10 cellular contexts compared by ENCODE assay signal in the genomic region with DNA sequence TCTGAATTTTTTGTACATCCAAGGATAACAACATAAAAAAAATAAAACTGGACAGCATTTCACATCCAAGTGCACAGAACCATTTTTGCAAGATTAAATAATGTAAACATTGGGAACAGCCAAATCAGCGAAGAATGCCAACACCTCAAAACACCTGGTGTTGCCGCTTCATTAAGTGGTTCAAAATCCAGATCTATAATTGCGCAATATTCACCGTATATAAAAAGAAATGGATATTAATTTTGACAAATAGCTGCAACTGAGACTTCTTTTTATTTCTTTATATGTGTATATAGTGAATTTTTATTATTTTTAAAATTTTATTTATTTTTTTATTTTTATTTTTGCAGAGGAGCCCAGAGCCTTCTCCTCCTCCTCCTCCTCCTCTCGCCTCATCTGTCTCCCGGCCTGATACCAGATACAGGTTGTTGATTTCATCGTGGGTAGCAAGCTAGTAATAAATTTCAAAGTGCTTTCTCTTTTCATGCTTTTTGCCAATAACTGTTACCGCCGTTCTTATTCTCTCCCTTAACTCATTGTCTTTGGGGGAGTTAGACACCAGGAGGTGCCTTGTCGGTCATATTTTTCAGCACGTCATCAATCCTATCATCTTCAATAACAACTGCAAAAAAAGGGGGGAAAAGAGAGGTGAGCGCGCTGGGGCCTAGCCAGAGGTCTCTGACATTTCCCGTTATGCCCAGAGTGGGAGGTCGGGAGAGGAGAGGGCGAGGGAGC. TPM values are rescaled to one million over a fixed set of nuclear protein-coding genes. Genes with fewer than 3 reads are reported as not detected.
DNase-seq lines count a peak whose midpoint lies in the region; ATAC-seq and TF ChIP-seq lines count a peak whose summit lies in the region.
"Had no signal": no experiment of that assay in that cellular context is flagged by ENCODE, and none has a peak within 500 bp of the region (broad histone marks: within the 10 kb centered on the region; RNA-seq: fewer than 3 reads in every experiment).

No MANE protein-coding gene starts in this region.

- peak overlapping the region; percentile 85 to 90 for H3K27ac ChIP-seq in prostate gland
- H3K27ac ChIP-seq: WERI-Rb-1 had no signal

- intact Hi-C loops in activated T-helper 1 cell treated with anti-CD3 and anti-CD28 coated beads, Interleukin-12 subunit alpha, Interleukin-12 subunit beta, Interleukin-2, Interleukin-4 antibody, amounts not matched to agents 30 ng/mL and 10 ng/mL and 1 ng/mL, durations not matched to agents 14 hours and 24 hours and 36 hours (cut with micrococcal nuclease), result loop anchor here (10.0 kb wide), 1 partner anchor 1848 kb away; a partner anchor contains a TSS
- intact Hi-C loops in prostate gland (cut with DNase I) (loop anchor here (5.0 kb wide), 1 partner anchor 121 kb away; no protein-coding TSS in a partner anchor), left colon (cut with DNase I, micrococcal nuclease) (no loop called here)

- no peak for TF ChIP-seq CTCF in glutamatergic neuron (IDR thresholded peaks at IDR 0.05; ENCODE audit: partially characterized antibody, unreplicated experiment)
- TF ChIP-seq CTCF in prostate gland (IDR thresholded peaks at IDR 0.05), result no peak

- H3K36me3 Mint-ChIP-seq in activated T-helper 1 cell treated with anti-CD3 and anti-CD28 coated beads, Interleukin-12 subunit alpha, Interleukin-12 subunit beta, Interleukin-2, Interleukin-4 antibody, amounts not matched to agents 30 ng/mL and 10 ng/mL and 1 ng/mL, durations not matched to agents 14 hours and 24 hours and 36 hours (ENCODE audit: low read depth), result peaks cover 2% of the 10 kb centered on the region
- H3K36me3 Mint-ChIP-seq in glutamatergic neuron (ENCODE audit: unreplicated experiment), result no peaks in the 10 kb centered on the region

- peak overlapping the region; percentile 47 for H3K4me3 Mint-ChIP-seq in activated T-helper 1 cell treated with anti-CD3 and anti-CD28 coated beads, Interleukin-12 subunit alpha, Interleukin-12 subunit beta, Interleukin-2, Interleukin-4 antibody, amounts not matched to agents 30 ng/mL and 10 ng/mL and 1 ng/mL, durations not matched to agents 14 hours and 24 hours and 36 hours
- peak overlapping the region; percentile 96 for H3K4me3 Mint-ChIP-seq in glutamatergic neuron (ENCODE audit: unreplicated experiment)

- H3K27me3 ChIP-seq in H7 (ENCODE audit: control insufficient read depth, insufficient read depth, low read length), result peaks cover 72% of the 10 kb centered on the region
- H3K27me3 ChIP-seq in prostate gland (replicated peaks; ENCODE audit: insufficient read depth), result no peaks in the 10 kb centered on the region

- no peaks in the 10 kb centered on the region for H3K4me1 Mint-ChIP-seq in activated T-helper 1 cell treated with anti-CD3 and anti-CD28 coated beads, Interleukin-12 subunit alpha, Interleukin-12 subunit beta, Interleukin-2, Interleukin-4 antibody, amounts not matched to agents 30 ng/mL and 10 ng/mL and 1 ng/mL, durations not matched to agents 14 hours and 24 hours and 36 hours (ENCODE audit: low read depth)
- peaks cover 37% of the 10 kb centered on the region for H3K4me1 Mint-ChIP-seq in glutamatergic neuron (ENCODE audit: low read depth, unreplicated experiment)

- no peak for ATAC-seq in left colon
- ATAC-seq: HCT116 had no signal

- DNase-seq in H7 (no peak), glutamatergic neuron (no peak), prostate gland (ENCODE audit: low spot score) (no peak), mucosa of gallbladder (ENCODE audit: low spot score) (no peak), glomerular visceral epithelial cell (ENCODE audit: extremely low spot score) (no peak), left colon (no peak)
- DNase-seq in activated T-helper 1 cell treated with anti-CD3 and anti-CD28 coated beads, Interleukin-12 subunit alpha, Interleukin-12 subunit beta, Interleukin-2, Interleukin-4 antibody, amounts not matched to agents 30 ng/mL and 10 ng/mL and 1 ng/mL, durations not matched to agents 14 hours and 24 hours and 36 hours (ENCODE audit: low spot score), result no peak
- no peak for DNase-seq in activated CD4-positive, alpha-beta T cell treated with anti-CD3 and anti-CD28 coated beads, Interleukin-2, amount 50 U/mL, for 48 hours

- H3K27me3 Mint-ChIP-seq in activated T-helper 1 cell treated with anti-CD3 and anti-CD28 coated beads, Interleukin-12 subunit alpha, Interleukin-12 subunit beta, Interleukin-2, Interleukin-4 antibody, amounts not matched to agents 30 ng/mL and 10 ng/mL and 1 ng/mL, durations not matched to agents 14 hours and 24 hours and 36 hours (ENCODE audit: insufficient read depth), result peaks cover 80% of the 10 kb centered on the region
- peaks cover 26% of the 10 kb centered on the region for H3K27me3 Mint-ChIP-seq in glutamatergic neuron (ENCODE audit: unreplicated experiment)

- H3K9me3 Mint-ChIP-seq in activated T-helper 1 cell treated with anti-CD3 and anti-CD28 coated beads, Interleukin-12 subunit alpha, Interleukin-12 subunit beta, Interleukin-2, Interleukin-4 antibody, amounts not matched to agents 30 ng/mL and 10 ng/mL and 1 ng/mL, durations not matched to agents 14 hours and 24 hours and 36 hours, result no peaks in the 10 kb centered on the region
- peaks cover 28% of the 10 kb centered on the region for H3K9me3 Mint-ChIP-seq in glutamatergic neuron (ENCODE audit: unreplicated experiment)

- H3K4me3 ChIP-seq in H7 (ENCODE audit: insufficient read depth, low read depth, low read length), result peak overlapping the region; percentile 85
- H3K4me3 ChIP-seq in prostate gland, result peak overlapping the region; percentile 51 to 55

- H3K27ac Mint-ChIP-seq in activated T-helper 1 cell treated with anti-CD3 and anti-CD28 coated beads, Interleukin-12 subunit alpha, Interleukin-12 subunit beta, Interleukin-2, Interleukin-4 antibody, amounts not matched to agents 30 ng/mL and 10 ng/mL and 1 ng/mL, durations not matched to agents 14 hours and 24 hours and 36 hours, result no peak overlapping the region
- peak overlapping the region; percentile 87 for H3K27ac Mint-ChIP-seq in glutamatergic neuron (ENCODE audit: unreplicated experiment)

- 47% methylated on average over 16 of the region's 16 CpGs for WGBS in prostate gland

- H3K36me3 ChIP-seq in H7 (replicated peaks; ENCODE audit: control insufficient read depth, insufficient read depth, low read length) (no peaks in the 10 kb centered on the region), prostate gland (no peaks in the 10 kb centered on the region)
- H3K36me3 ChIP-seq: WERI-Rb-1 had no signal

- no peaks in the 10 kb centered on the region for H3K4me1 ChIP-seq in prostate gland (replicated peaks)

- no peak for TF ChIP-seq POLR2A in prostate gland (IDR thresholded peaks at IDR 0.05)

- no peaks in the 10 kb centered on the region for H3K9me3 ChIP-seq in prostate gland

RNA-seq across cellular contexts. Expression of a gene that starts 2.7 kb away (rescaled TPM):
- 0.92 and 1.5 TPM in 2 replicates for total RNA-seq in H7 (2014; rRNA removed; shearing (Covaris generic))
- total RNA-seq in activated T-helper 1 cell treated with anti-CD3 and anti-CD28 coated beads, Interleukin-12 subunit alpha, Interleukin-12 subunit beta, Interleukin-2, Interleukin-4 antibody, amounts not matched to agents 30 ng/mL and 10 ng/mL and 1 ng/mL, durations not matched to agents 14 hours and 24 hours and 36 hours, result 1.8 and 1.9 TPM in 2 replicates
- total RNA-seq in glutamatergic neuron (ENCODE audit: unreplicated experiment) (120 TPM), prostate gland (10 to 100 TPM; 12.7 to 17.4 TPM), mucosa of gallbladder (140 TPM), left colon (100 to 1,000 TPM; 194 to 242 TPM)

RNA-seq across cellular contexts. Expression of a gene that starts 24.7 kb away (rescaled TPM):
- total RNA-seq in H7 (2014; rRNA removed; shearing (Covaris generic)), result 30.8 and 32.6 TPM in 2 replicates
- 22.0 and 22.8 TPM in 2 replicates for total RNA-seq in activated T-helper 1 cell treated with anti-CD3 and anti-CD28 coated beads, Interleukin-12 subunit alpha, Interleukin-12 subunit beta, Interleukin-2, Interleukin-4 antibody, amounts not matched to agents 30 ng/mL and 10 ng/mL and 1 ng/mL, durations not matched to agents 14 hours and 24 hours and 36 hours
- total RNA-seq in glutamatergic neuron (ENCODE audit: unreplicated experiment) (32.4 TPM), prostate gland (10 to 100 TPM; 30.0 to 37.0 TPM), mucosa of gallbladder (36.6 TPM), left colon (10 to 100 TPM; 37.9 to 43.3 TPM)

Comparison
In these comparisons a context has a peak if more than half of its experiments do, and no peak if none do; other contexts are left out.
1. intact Hi-C loops: an anchor here in activated T-helper 1 cell treated with anti-CD3 and anti-CD28 coated beads, Interleukin-12 subunit alpha, Interleukin-12 subunit beta, Interleukin-2, Interleukin-4 antibody, amounts not matched to agents 30 ng/mL and 10 ng/mL and 1 ng/mL, durations not matched to agents 14 hours and 24 hours and 36 hours (10.0 kb wide) and prostate gland (5.0 kb wide); none called in left colon.